ENCODE assay signal across 1 cellular context in the genomic region with DNA sequence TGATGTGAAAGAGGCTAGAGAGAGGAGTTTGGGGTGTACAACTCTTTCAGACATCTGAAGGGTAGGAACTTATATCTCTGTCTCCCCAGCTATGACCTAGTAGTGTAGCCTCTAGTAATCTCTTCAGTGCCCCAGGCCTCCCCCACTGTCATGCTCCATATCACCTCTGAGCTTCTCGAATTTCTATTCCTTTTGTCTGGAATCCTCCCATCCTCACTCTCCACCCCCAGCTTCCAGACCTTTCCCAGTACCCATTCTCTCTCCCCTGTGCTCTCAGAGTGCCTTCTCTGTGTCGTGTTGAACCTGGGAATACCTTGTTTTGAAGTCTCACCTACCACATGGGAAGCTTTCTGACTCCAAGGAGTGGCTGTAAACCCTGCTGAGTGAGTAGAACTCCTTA.
TF ChIP-seq lines count a peak whose summit lies in the region.

No MANE protein-coding gene starts in this region.

TF ChIP-seq in GM23338, 12 proteins besides CTCF, POLR2A, EP300 and RAD21 (continued from another document):
- TF ChIP-seq, protein P1, sequence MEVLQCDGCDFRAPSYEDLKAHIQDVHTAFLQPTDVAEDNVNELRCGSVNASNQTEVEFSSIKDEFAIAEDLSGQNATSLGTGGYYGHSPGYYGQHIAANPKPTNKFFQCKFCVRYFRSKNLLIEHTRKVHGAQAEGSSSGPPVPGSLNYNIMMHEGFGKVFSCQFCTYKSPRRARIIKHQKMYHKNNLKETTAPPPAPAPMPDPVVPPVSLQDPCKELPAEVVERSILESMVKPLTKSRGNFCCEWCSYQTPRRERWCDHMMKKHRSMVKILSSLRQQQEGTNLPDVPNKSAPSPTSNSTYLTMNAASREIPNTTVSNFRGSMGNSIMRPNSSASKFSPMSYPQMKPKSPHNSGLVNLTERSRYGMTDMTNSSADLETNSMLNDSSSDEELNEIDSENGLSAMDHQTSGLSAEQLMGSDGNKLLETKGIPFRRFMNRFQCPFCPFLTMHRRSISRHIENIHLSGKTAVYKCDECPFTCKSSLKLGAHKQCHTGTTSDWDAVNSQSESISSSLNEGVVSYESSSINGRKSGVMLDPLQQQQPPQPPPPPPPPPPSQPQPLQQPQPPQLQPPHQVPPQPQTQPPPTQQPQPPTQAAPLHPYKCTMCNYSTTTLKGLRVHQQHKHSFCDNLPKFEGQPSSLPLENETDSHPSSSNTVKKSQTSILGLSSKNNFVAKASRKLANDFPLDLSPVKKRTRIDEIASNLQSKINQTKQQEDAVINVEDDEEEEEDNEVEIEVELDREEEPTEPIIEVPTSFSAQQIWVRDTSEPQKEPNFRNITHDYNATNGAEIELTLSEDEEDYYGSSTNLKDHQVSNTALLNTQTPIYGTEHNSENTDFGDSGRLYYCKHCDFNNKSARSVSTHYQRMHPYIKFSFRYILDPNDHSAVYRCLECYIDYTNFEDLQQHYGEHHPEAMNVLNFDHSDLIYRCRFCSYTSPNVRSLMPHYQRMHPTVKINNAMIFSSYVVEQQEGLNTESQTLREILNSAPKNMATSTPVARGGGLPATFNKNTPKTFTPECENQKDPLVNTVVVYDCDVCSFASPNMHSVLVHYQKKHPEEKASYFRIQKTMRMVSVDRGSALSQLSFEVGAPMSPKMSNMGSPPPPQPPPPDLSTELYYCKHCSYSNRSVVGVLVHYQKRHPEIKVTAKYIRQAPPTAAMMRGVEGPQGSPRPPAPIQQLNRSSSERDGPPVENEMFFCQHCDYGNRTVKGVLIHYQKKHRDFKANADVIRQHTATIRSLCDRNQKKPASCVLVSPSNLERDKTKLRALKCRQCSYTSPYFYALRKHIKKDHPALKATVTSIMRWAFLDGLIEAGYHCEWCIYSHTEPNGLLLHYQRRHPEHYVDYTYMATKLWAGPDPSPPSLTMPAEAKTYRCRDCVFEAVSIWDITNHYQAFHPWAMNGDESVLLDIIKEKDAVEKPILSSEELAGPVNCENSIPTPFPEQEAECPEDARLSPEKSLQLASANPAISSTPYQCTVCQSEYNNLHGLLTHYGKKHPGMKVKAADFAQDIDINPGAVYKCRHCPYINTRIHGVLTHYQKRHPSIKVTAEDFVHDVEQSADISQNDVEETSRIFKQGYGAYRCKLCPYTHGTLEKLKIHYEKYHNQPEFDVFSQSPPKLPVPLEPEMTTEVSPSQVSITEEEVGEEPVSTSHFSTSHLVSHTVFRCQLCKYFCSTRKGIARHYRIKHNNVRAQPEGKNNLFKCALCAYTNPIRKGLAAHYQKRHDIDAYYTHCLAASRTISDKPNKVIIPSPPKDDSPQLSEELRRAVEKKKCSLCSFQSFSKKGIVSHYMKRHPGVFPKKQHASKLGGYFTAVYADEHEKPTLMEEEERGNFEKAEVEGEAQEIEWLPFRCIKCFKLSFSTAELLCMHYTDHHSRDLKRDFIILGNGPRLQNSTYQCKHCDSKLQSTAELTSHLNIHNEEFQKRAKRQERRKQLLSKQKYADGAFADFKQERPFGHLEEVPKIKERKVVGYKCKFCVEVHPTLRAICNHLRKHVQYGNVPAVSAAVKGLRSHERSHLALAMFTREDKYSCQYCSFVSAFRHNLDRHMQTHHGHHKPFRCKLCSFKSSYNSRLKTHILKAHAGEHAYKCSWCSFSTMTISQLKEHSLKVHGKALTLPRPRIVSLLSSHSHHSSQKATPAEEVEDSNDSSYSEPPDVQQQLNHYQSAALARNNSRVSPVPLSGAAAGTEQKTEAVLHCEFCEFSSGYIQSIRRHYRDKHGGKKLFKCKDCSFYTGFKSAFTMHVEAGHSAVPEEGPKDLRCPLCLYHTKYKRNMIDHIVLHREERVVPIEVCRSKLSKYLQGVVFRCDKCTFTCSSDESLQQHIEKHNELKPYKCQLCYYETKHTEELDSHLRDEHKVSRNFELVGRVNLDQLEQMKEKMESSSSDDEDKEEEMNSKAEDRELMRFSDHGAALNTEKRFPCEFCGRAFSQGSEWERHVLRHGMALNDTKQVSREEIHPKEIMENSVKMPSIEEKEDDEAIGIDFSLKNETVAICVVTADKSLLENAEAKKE (CRISPR knock-in tag; IDR thresholded peaks at IDR 0.05): no peak
- TF ChIP-seq EZH2phosphoT487 (IDR thresholded peaks at IDR 0.05; ENCODE audit: unreplicated experiment) (no peak), ZNF331 (CRISPR knock-in tag; IDR thresholded peaks at IDR 0.05; ENCODE audit: low read depth) (no peak)
